ENCODE assay signal across 7 cellular contexts in genomic region chr7:53350241-53350640, GRCh38.
DNase-seq lines count a peak whose midpoint lies in the region; TF ChIP-seq lines count a peak whose summit lies in the region.

No MANE protein-coding gene starts in this region.

- H3K27me3 ChIP-seq in Karpas-422 (ENCODE audit: low read length), result no peaks in the 10 kb centered on the region
- H3K27me3 ChIP-seq in tibial artery, result no peaks in the 10 kb centered on the region

- H2AFZ ChIP-seq in Karpas-422 (ENCODE audit: low read length), result no peak overlapping the region

- peaks cover 29% of the 10 kb centered on the region for H3K9me3 ChIP-seq in Karpas-422 (ENCODE audit: low read length)
- H3K9me3 ChIP-seq in tibial artery, result no peaks in the 10 kb centered on the region

- H3K27me3 Mint-ChIP-seq in activated naive CD8-positive, alpha-beta T cell treated with anti-CD3 and anti-CD28 coated beads for 36 hours, result no peaks in the 10 kb centered on the region
- no peaks in the 10 kb centered on the region for H3K27me3 Mint-ChIP-seq in mesothelial cell of epicardium (ENCODE audit: low read depth)

- DNase-seq in Karpas-422 (peak; percentile 67), mesothelial cell of epicardium (ENCODE audit: low spot score in 2 of 2, unreplicated experiment in 2 of 2) (peak in 1 of 2 experiments; percentile 59), tibial artery (no peak), AG08396 (ENCODE audit: low spot score) (no peak)
- DNase-seq in activated naive CD8-positive, alpha-beta T cell treated with anti-CD3 and anti-CD28 coated beads for 36 hours, result peak; percentile 5
- DNase-seq in stimulated activated CD4-positive, alpha-beta T cell treated with anti-CD3 and anti-CD28 coated beads, Interleukin-4, amount 100 ng/mL, for 24 hours, result no peak

- no peak overlapping the region for H3K9ac ChIP-seq in Karpas-422 (ENCODE audit: low read length)

- H3K36me3 ChIP-seq in Karpas-422 (ENCODE audit: insufficient read depth, low read length), result no peaks in the 10 kb centered on the region
- H3K36me3 ChIP-seq in tibial artery, result no peaks in the 10 kb centered on the region

- no peaks in the 10 kb centered on the region for H4K20me1 ChIP-seq in Karpas-422 (ENCODE audit: insufficient read depth, low read depth, low read length)

- H3K4me3 Mint-ChIP-seq in activated naive CD8-positive, alpha-beta T cell treated with anti-CD3 and anti-CD28 coated beads for 36 hours, result no peak overlapping the region
- no peak overlapping the region for H3K4me3 Mint-ChIP-seq in mesothelial cell of epicardium

- no peaks in the 10 kb centered on the region for H3K79me2 ChIP-seq in Karpas-422 (ENCODE audit: low read length)

- peaks cover 6% of the 10 kb centered on the region for H3K9me3 Mint-ChIP-seq in activated naive CD8-positive, alpha-beta T cell treated with anti-CD3 and anti-CD28 coated beads for 36 hours
- peaks cover 11% of the 10 kb centered on the region for H3K9me3 Mint-ChIP-seq in mesothelial cell of epicardium

- H3K4me3 ChIP-seq in GM12875 (ENCODE audit: low read depth, low read length), result no peak overlapping the region
- H3K4me3 ChIP-seq in Karpas-422 (ENCODE audit: low read length), result no peak overlapping the region
- no peak overlapping the region for H3K4me3 ChIP-seq in tibial artery

- H3K36me3 Mint-ChIP-seq in activated naive CD8-positive, alpha-beta T cell treated with anti-CD3 and anti-CD28 coated beads for 36 hours, result no peaks in the 10 kb centered on the region
- no peaks in the 10 kb centered on the region for H3K36me3 Mint-ChIP-seq in mesothelial cell of epicardium

- H3K4me1 Mint-ChIP-seq in activated naive CD8-positive, alpha-beta T cell treated with anti-CD3 and anti-CD28 coated beads for 36 hours, result no peaks in the 10 kb centered on the region
- peaks cover 5% of the 10 kb centered on the region for H3K4me1 Mint-ChIP-seq in mesothelial cell of epicardium

- H3K27ac Mint-ChIP-seq in activated naive CD8-positive, alpha-beta T cell treated with anti-CD3 and anti-CD28 coated beads for 36 hours, result no peak overlapping the region
- H3K27ac Mint-ChIP-seq in mesothelial cell of epicardium, result no peak overlapping the region

- peak; percentile 47; the same call in 1 of the 2 replicates for TF ChIP-seq CTCF in GM12875 (IDR thresholded peaks at IDR 0.05; ENCODE audit: borderline replicate concordance, insufficient read depth, low read depth, low read length)
- TF ChIP-seq CTCF in mesothelial cell of epicardium (IDR thresholded peaks at IDR 0.05; ENCODE audit: unreplicated experiment), result peak; percentile 57
- no peak for TF ChIP-seq CTCF in tibial artery (IDR thresholded peaks at IDR 0.05)

- H3K27ac ChIP-seq in Karpas-422 (ENCODE audit: low read length) (no peak overlapping the region), tibial artery (no peak overlapping the region)

- H3K4me1 ChIP-seq in Karpas-422 (ENCODE audit: low read length) (no peaks in the 10 kb centered on the region), tibial artery (no peaks in the 10 kb centered on the region)

- no peaks in the 10 kb centered on the region for H3K9me2 ChIP-seq in Karpas-422 (replicated peaks; ENCODE audit: insufficient read depth, low read length)

- no peak overlapping the region for H3K4me2 ChIP-seq in Karpas-422 (ENCODE audit: low read depth, low read length, poor library complexity, severe bottlenecking)

- intact Hi-C loops in tibial artery (cut with DNase I; ENCODE audit: low total_unique reads), result no loop called here

Comparison
In these comparisons a context has a peak if more than half of its experiments do, and no peak if none do; other contexts are left out.
1. CTCF ChIP-seq: peak in GM12875 (single experiment) and mesothelial cell of epicardium (single experiment); none in tibial artery (0 of 2).
2. DNase-seq: peak in Karpas-422 (single experiment) and activated naive CD8-positive, alpha-beta T cell treated with anti-CD3 and anti-CD28 coated beads for 36 hours (single experiment); none in tibial artery (0 of 2), stimulated activated CD4-positive, alpha-beta T cell treated with anti-CD3 and anti-CD28 coated beads, Interleukin-4, amount 100 ng/mL, for 24 hours (single experiment) and AG08396 (single experiment).